Comparison of ENCODE assay signal across 2 cellular contexts in the genomic region with DNA sequence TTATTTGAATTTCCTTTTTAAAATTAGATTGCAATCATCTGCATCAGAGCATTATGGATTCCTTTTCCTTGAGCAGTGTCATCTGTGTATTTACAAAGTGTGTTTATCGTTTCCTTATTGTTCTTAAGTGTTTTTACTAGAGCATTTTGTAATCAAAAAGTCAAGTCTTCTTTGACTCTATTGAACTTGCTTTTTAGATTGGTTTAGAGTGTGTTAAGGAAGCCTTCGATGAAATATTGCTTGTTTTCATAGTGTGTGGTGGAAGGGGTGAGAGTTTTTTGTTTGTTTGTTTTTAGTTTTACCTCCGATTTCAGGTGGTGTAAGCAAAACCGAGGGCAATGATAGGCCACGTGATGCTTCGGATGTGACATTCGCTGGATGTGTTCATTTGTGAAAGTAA.
A peak's percentile ranks its signal among the peaks of the same experiment; 100 is the strongest.
TF ChIP-seq lines count a peak whose summit lies in the region.

No MANE protein-coding gene starts in this region.

TF ChIP-seq in IMR-90, 13 proteins besides CTCF, POLR2A, EP300 and RAD21:
- TF ChIP-seq, protein P1, sequence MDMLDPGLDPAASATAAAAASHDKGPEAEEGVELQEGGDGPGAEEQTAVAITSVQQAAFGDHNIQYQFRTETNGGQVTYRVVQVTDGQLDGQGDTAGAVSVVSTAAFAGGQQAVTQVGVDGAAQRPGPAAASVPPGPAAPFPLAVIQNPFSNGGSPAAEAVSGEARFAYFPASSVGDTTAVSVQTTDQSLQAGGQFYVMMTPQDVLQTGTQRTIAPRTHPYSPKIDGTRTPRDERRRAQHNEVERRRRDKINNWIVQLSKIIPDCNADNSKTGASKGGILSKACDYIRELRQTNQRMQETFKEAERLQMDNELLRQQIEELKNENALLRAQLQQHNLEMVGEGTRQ (IDR thresholded peaks at IDR 0.05; ENCODE audit: low read depth, low read length), result no peak
- TF ChIP-seq FOS (IDR thresholded peaks at IDR 0.05; ENCODE audit: low read depth, low read length) (no peak), CHD1 (IDR thresholded peaks at IDR 0.05; ENCODE audit: low read depth, low read length) (no peak), NFE2L2 (IDR thresholded peaks at IDR 0.05; ENCODE audit: low read depth, low read length) (no peak), BHLHE40 (IDR thresholded peaks at IDR 0.05; ENCODE audit: low read depth, low read length) (no peak), CEBPB (IDR thresholded peaks at IDR 0.05; ENCODE audit: low read depth, low read length) (no peak), SMC3 (IDR thresholded peaks at IDR 0.05; ENCODE audit: low read depth, low read length) (no peak), MAFK (IDR thresholded peaks at IDR 0.05; ENCODE audit: low read depth, low read length) (no peak), RFX5 (IDR thresholded peaks at IDR 0.05; ENCODE audit: low read depth, low read length) (no peak), RCOR1 (IDR thresholded peaks at IDR 0.05; ENCODE audit: insufficient replicate concordance, low read length) (no peak), MXI1 (IDR thresholded peaks at IDR 0.05; ENCODE audit: borderline replicate concordance, low read depth, low read length) (no peak), MAZ (IDR thresholded peaks at IDR 0.05; ENCODE audit: borderline replicate concordance, low read depth, low read length) (no peak)
- TF ChIP-seq, protein P2, sequence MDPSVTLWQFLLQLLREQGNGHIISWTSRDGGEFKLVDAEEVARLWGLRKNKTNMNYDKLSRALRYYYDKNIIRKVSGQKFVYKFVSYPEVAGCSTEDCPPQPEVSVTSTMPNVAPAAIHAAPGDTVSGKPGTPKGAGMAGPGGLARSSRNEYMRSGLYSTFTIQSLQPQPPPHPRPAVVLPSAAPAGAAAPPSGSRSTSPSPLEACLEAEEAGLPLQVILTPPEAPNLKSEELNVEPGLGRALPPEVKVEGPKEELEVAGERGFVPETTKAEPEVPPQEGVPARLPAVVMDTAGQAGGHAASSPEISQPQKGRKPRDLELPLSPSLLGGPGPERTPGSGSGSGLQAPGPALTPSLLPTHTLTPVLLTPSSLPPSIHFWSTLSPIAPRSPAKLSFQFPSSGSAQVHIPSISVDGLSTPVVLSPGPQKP (IDR thresholded peaks at IDR 0.05; ENCODE audit: borderline replicate concordance, low read depth, low read length), result no peak

TF ChIP-seq in K562, 482 proteins besides CTCF, POLR2A, EP300 and RAD21:
- TF ChIP-seq CBX8 (IDR thresholded peaks at IDR 0.05; ENCODE audit: borderline replicate concordance, extremely low read depth, low read depth, low read length, poor library complexity, severe bottlenecking) (peak; percentile 82), SP1 (CRISPR knock-in tag; IDR thresholded peaks at IDR 0.05) (no peak)
- TF ChIP-seq, protein P3, sequence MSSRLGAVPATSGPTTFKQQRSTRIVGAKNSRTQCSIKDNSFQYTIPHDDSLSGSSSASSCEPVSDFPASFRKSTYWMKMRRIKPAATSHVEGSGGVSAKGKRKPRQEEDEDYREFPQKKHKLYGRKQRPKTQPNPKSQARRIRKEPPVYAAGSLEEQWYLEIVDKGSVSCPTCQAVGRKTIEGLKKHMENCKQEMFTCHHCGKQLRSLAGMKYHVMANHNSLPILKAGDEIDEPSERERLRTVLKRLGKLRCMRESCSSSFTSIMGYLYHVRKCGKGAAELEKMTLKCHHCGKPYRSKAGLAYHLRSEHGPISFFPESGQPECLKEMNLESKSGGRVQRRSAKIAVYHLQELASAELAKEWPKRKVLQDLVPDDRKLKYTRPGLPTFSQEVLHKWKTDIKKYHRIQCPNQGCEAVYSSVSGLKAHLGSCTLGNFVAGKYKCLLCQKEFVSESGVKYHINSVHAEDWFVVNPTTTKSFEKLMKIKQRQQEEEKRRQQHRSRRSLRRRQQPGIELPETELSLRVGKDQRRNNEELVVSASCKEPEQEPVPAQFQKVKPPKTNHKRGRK (tag; IDR thresholded peaks at IDR 0.05), result no peak
